ENCODE assay signal across 8 cellular contexts in genomic region chr19:39852882-39853281, GRCh38.
"Had no signal": no experiment of that assay in that cellular context is flagged by ENCODE, and none has a peak within 500 bp of the region (broad histone marks: within the 10 kb centered on the region; RNA-seq: fewer than 3 reads in every experiment).

No MANE protein-coding gene starts in this region.

- DNase-seq: H9, HCEC 1CT, IMR-90, KBM-7 had no signal

- H3K4me3 ChIP-seq: GM23338 had no signal

- H3K4me3 Mint-ChIP-seq: GM23338, H9 had no signal

- H3K4me1 Mint-ChIP-seq: GM23338 had no signal

- H3K4me2 ChIP-seq: GM23338 had no signal

- H3K27ac Mint-ChIP-seq: GM23338, H9 had no signal

- H2AFZ ChIP-seq: GM23338 had no signal

- H3K9me3 Mint-ChIP-seq: H9 had no signal

- ATAC-seq: GM23338 had no signal

- FAIRE-seq: H1, H54, HTR-8/SVneo had no signal
